Comparison of ENCODE assay signal across 22 cellular contexts in genomic region chr20:46131396-46131795, GRCh38. TPM values are rescaled to one million over a fixed set of nuclear protein-coding genes. Genes with fewer than 3 reads are reported as not detected.
DNase-seq lines count a peak whose midpoint lies in the region; ATAC-seq and TF ChIP-seq lines count a peak whose summit lies in the region.
"Had no signal": no experiment of that assay in that cellular context is flagged by ENCODE, and none has a peak within 500 bp of the region (broad histone marks: within the 10 kb centered on the region; RNA-seq: fewer than 3 reads in every experiment).

No MANE protein-coding gene starts in this region.

- no peak overlapping the region for H3K4me2 ChIP-seq in GM23248 (ENCODE audit: unreplicated experiment)

- H3K36me3 ChIP-seq in GM23248 (ENCODE audit: low read depth): no peaks in the 10 kb centered on the region
- H3K36me3 ChIP-seq in upper lobe of right lung: peaks cover 7% of the 10 kb centered on the region
- H3K36me3 ChIP-seq in lower lobe of right lung: peaks cover 11% of the 10 kb centered on the region
- H3K36me3 ChIP-seq: HAP-1, MG63, ovary had no signal

- H3K79me2 ChIP-seq in GM23248 (ENCODE audit: insufficient read depth): no peaks in the 10 kb centered on the region

- in situ Hi-C loops in GM23248 (cut with MboI) (loop anchor here (10.0 to 25.0 kb wide), 2 partner anchors 213 to 306 kb away; no protein-coding TSS in a partner anchor), astrocyte of the cerebellum (cut with HindIII; ENCODE audit: low sequenced_read_pairs) (no loop called here)

- 14 to 30% methylated on average over 6 of the region's 6 CpGs for WGBS in GM23248 (ENCODE audit: low coverage in 1 of 2, low lambda C conversion rate in 2 of 2, missing lambda C conversion rate in 2 of 2), 2 experiments

- H3K4me3 ChIP-seq in GM23248: no peak overlapping the region
- H3K4me3 ChIP-seq in astrocyte of the cerebellum (ENCODE audit: low read depth, low read length): no peak overlapping the region
- H3K4me3 ChIP-seq in fibroblast of pulmonary artery (replicated peaks; ENCODE audit: low read depth, low read length): no peak overlapping the region
- no peak overlapping the region for H3K4me3 ChIP-seq in upper lobe of right lung
- H3K4me3 ChIP-seq in lower lobe of right lung: no peak overlapping the region
- H3K4me3 ChIP-seq: HAP-1, heart left ventricle, MG63, ovary had no signal

- H3K9ac ChIP-seq in GM23248: no peak overlapping the region

- no peaks in the 10 kb centered on the region for H3K9me2 ChIP-seq in GM23248 (ENCODE audit: insufficient read depth)

- ATAC-seq in upper lobe of right lung (no peak), HG03159 (IDR thresholded peaks at IDR 0.05; ENCODE audit: unreplicated experiment) (no peak), lower lobe of right lung (no peak)
- ATAC-seq: activated CD8-positive, alpha-beta T cell treated with anti-CD3 and anti-CD28 coated beads for 36 hours; heart left ventricle; stimulated activated effector memory CD8-positive, alpha-beta T cell treated with anti-CD3 and anti-CD28 coated beads, Interleukin-12 subunit alpha, Interleukin-12 subunit beta, amount 100 ng/mL, for 72 hours had no signal

- intact Hi-C loops in upper lobe of right lung (cut with DNase I): no loop called here
- intact Hi-C loops in lower lobe of right lung (cut with DNase I): no loop called here

- DNase-seq in GM23248 (peak; percentile 35), astrocyte of the cerebellum (ENCODE audit: low read depth) (peak; percentile 82), fibroblast of pulmonary artery (ENCODE audit: low read depth) (peak; percentile 26), upper lobe of right lung (peak; percentile 2), lower lobe of right lung (no peak), HPDE6-E6E7 (ENCODE audit: extremely low spot score) (no peak)
- DNase-seq: activated CD8-positive, alpha-beta T cell treated with anti-CD3 and anti-CD28 coated beads for 36 hours; anterior cingulate cortex; CD4-positive, alpha-beta memory T cell; heart left ventricle; KBM-7; mammary epithelial cell; MG63; NCI-H1417 treated with DMSO at 0.1 percent for 48 hours; NCI-H446 treated with DMSO at 0.1 percent for 48 hours; ovary; retina; stimulated activated CD4-positive, alpha-beta T cell treated with anti-CD3 and anti-CD28 coated beads, Interleukin-4, amount 100 ng/mL, for 1 hour had no signal

- H3K4me1 ChIP-seq in GM23248 (ENCODE audit: insufficient read depth): no peaks in the 10 kb centered on the region
- peaks cover 4% of the 10 kb centered on the region for H3K4me1 ChIP-seq in upper lobe of right lung
- no peaks in the 10 kb centered on the region for H3K4me1 ChIP-seq in lower lobe of right lung
- H3K4me1 ChIP-seq: HAP-1 had no signal

- no peaks in the 10 kb centered on the region for H4K20me1 ChIP-seq in GM23248 (ENCODE audit: insufficient read depth)

- TF ChIP-seq CTCF in astrocyte of the cerebellum (IDR thresholded peaks at IDR 0.05; ENCODE audit: low read depth, low read length, missing control alignments) (no peak), fibroblast of pulmonary artery (IDR thresholded peaks at IDR 0.05; ENCODE audit: low read length, missing control alignments) (no peak), upper lobe of right lung (IDR thresholded peaks at IDR 0.05) (no peak), lower lobe of right lung (IDR thresholded peaks at IDR 0.05) (no peak)

- H3K27ac ChIP-seq in GM23248: no peak overlapping the region
- no peak overlapping the region for H3K27ac ChIP-seq in upper lobe of right lung
- H3K27ac ChIP-seq in lower lobe of right lung: no peak overlapping the region
- H3K27ac ChIP-seq: heart left ventricle, ovary had no signal

- no peak overlapping the region for H2AFZ ChIP-seq in GM23248

- no peaks in the 10 kb centered on the region for H3F3A ChIP-seq in GM23248 (ENCODE audit: insufficient read depth)

- H3K27me3 ChIP-seq in GM23248 (replicated peaks; ENCODE audit: insufficient read depth): peaks cover 30% of the 10 kb centered on the region
- H3K27me3 ChIP-seq in upper lobe of right lung: peaks cover 24% of the 10 kb centered on the region
- peaks cover 14% of the 10 kb centered on the region for H3K27me3 ChIP-seq in lower lobe of right lung (ENCODE audit: low read depth)
- H3K27me3 ChIP-seq: ovary had no signal

- H3K9me3 ChIP-seq in GM23248 (ENCODE audit: low read depth) (no peaks in the 10 kb centered on the region), upper lobe of right lung (no peaks in the 10 kb centered on the region), lower lobe of right lung (no peaks in the 10 kb centered on the region)
- H3K9me3 ChIP-seq: HAP-1, heart left ventricle, MG63, ovary had no signal

RNA-seq across cellular contexts. Expression of gene CD40, which starts 13.3 kb away (rescaled TPM):
- total RNA-seq in GM23248 (2014; rRNA removed; shearing (Covaris generic)): 1.8 and 2.5 TPM in 2 replicates
- polyA plus RNA-seq in GM23248 (2016; fragmentation: Nextera tagmentation; extraction: Ambion mirVana): 2.8 and 3.4 TPM in 2 replicates
- 36.8 TPM for total RNA-seq in upper lobe of right lung
- 35.7 TPM for total RNA-seq in lower lobe of right lung
- polyA plus RNA-seq: neural cell had no signal

RNA-seq across cellular contexts. Expression of gene NCOA5, which starts 41.6 kb away (rescaled TPM):
- 15.9 and 20.4 TPM in 2 replicates for total RNA-seq in GM23248 (2014; rRNA removed; shearing (Covaris generic))
- polyA plus RNA-seq in GM23248 (2016; fragmentation: Nextera tagmentation; extraction: Ambion mirVana): 14.9 and 15.3 TPM in 2 replicates
- total RNA-seq in upper lobe of right lung (28.7 TPM), lower lobe of right lung (29.4 TPM)

Comparison
In these comparisons a context has a peak if more than half of its experiments do, and no peak if none do; other contexts are left out.
1. DNase-seq: peak in GM23248 (single experiment), astrocyte of the cerebellum (single experiment), fibroblast of pulmonary artery (single experiment) and upper lobe of right lung (single experiment); none in lower lobe of right lung (single experiment) and HPDE6-E6E7 (single experiment).
2. RNA of gene CD40, which starts 13.3 kb away (total RNA-seq): 36.8 TPM in upper lobe of right lung (single experiment) and 35.7 TPM in lower lobe of right lung (single experiment); 1.8 to 2.5 TPM in GM23248; every median in the first group is over 10 times any median in the second.